In the genomic region with DNA sequence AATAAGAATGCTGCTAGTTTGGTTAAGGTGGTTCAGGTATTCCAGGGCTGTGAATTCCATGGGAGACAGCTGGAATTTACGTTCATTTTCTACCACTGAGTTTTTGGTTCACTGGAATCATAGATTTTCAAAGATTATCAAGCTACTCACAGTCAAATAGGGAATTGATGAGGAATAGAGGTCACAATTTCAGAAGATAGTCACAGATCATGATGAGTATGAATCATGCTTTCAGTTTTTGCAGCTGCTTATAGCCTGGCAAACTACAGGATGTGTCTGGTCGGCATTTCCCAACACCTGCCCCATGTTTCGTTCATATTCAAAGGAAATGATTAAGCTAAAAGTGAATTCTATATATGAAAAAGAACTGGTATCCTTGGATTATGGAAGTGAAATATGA, we compare ENCODE assay signal across 8 cellular contexts. TPM values are rescaled to one million over a fixed set of nuclear protein-coding genes. Genes with fewer than 3 reads are reported as not detected.
A peak's percentile ranks its signal among the peaks of the same experiment; 100 is the strongest.
DNase-seq lines count a peak whose midpoint lies in the region; ATAC-seq, FAIRE-seq and TF ChIP-seq lines count a peak whose summit lies in the region.

No MANE protein-coding gene starts in this region.

- H3K23ac ChIP-seq in IMR-90 (ENCODE audit: low read depth, low read length), result no peak overlapping the region

- TF ChIP-seq EP300 in sigmoid colon (IDR thresholded peaks at IDR 0.05), result no peak

- H4K91ac ChIP-seq in IMR-90 (ENCODE audit: insufficient read depth, low read depth, low read length), result no peak overlapping the region

- ATAC-seq in GM21576 (IDR thresholded peaks at IDR 0.05; ENCODE audit: unreplicated experiment), result peak; percentile 89
- no peak for ATAC-seq in IMR-90 (ENCODE audit: low read depth)

- H2BK15ac ChIP-seq in IMR-90 (ENCODE audit: low read depth, low read length), result peak overlapping the region; percentile 14; the same call in 1 of the 3 replicates

- no peak overlapping the region for H3K14ac ChIP-seq in IMR-90 (replicated peaks; ENCODE audit: low read depth, low read length)

- DNase-seq in GM12892 (ENCODE audit: insufficient read length) (no peak), IMR-90 (peak; percentile 45), dermis blood vessel endothelial cell (peak; percentile 79), NCI-H187 treated with DMSO at 0.1 percent for 48 hours (lab: John Stamatoyannopoulos, UW) (no peak), retina (no peak), ascending aorta (ENCODE audit: low spot score in 2 of 2) (no peak), sigmoid colon (no peak)

- H2AFZ ChIP-seq in IMR-90 (replicated peaks; ENCODE audit: low read length, poor library complexity), result no peak overlapping the region

- dilution Hi-C loops in IMR-90 (cut with HindIII; ENCODE audit: low sequenced_read_pairs, unreplicated experiment), result no loop called here

- no peak for TF ChIP-seq RAD21 in IMR-90 (IDR thresholded peaks at IDR 0.05; ENCODE audit: low read length)

- H3K79me1 ChIP-seq in IMR-90 (ENCODE audit: low read depth in 1 of 2, low read length in 2 of 2), result peaks cover 0 to 4% of the 10 kb centered on the region in 2 experiments; a peak in 1 of 4 replicates

- H3K27me3 ChIP-seq in IMR-90 (ENCODE audit: control insufficient read depth, insufficient read depth, low read length) (no peaks in the 10 kb centered on the region), ascending aorta (no peaks in the 10 kb centered on the region), sigmoid colon (no peaks in the 10 kb centered on the region)

- H2BK5ac ChIP-seq in IMR-90 (ENCODE audit: low read depth, low read length, poor library complexity, severe bottlenecking), result no peak overlapping the region

- intact Hi-C loops in IMR-90 (cut with micrococcal nuclease), result no loop called here
- intact Hi-C loops in ascending aorta (cut with DNase I), result no loop called here
- intact Hi-C loops in sigmoid colon (cut with DNase I), result no loop called here

- H3K27ac ChIP-seq in IMR-90 (ENCODE audit: insufficient read depth, low read length) (no peak overlapping the region), ascending aorta (no peak overlapping the region), sigmoid colon (no peak overlapping the region)

- no peak overlapping the region for H4K5ac ChIP-seq in IMR-90 (ENCODE audit: low read depth, low read length)

- peaks cover 3% of the 10 kb centered on the region for H3K4me1 ChIP-seq in IMR-90 (ENCODE audit: control insufficient read depth, insufficient read depth, low read length)
- H3K4me1 ChIP-seq in ascending aorta, result no peaks in the 10 kb centered on the region
- peaks cover 0 to 22% (median 19%) of the 10 kb centered on the region in 4 donors for H3K4me1 ChIP-seq in sigmoid colon

- no peak overlapping the region for H3K4ac ChIP-seq in IMR-90 (ENCODE audit: low read depth, low read length)

- no peak overlapping the region for H2AK9ac ChIP-seq in IMR-90 (replicated peaks; ENCODE audit: low read depth, low read length, poor library complexity)

- H3K56ac ChIP-seq in IMR-90 (ENCODE audit: extremely low read depth, insufficient read depth, low read length), result no peak overlapping the region

- H3K9me1 ChIP-seq in IMR-90 (ENCODE audit: insufficient read depth, low read length), result peaks cover 3% of the 10 kb centered on the region

- POLR2A ChIA-PET in IMR-90 (lab: Charles Lee; ENCODE audit: unreplicated experiment), result no interaction called here

- no peaks in the 10 kb centered on the region for H3K9me3 ChIP-seq in IMR-90 (ENCODE audit: control insufficient read depth, insufficient read depth, low read length)
- H3K9me3 ChIP-seq in ascending aorta, result no peaks in the 10 kb centered on the region
- no peaks in the 10 kb centered on the region for H3K9me3 ChIP-seq in sigmoid colon

- H3K4me2 ChIP-seq in IMR-90 (ENCODE audit: low read depth, low read length), result no peak overlapping the region

- no CpG with 5 or more reads among the region's 3 CpGs for WGBS in IMR-90 (ENCODE audit: extremely low coverage in 2 of 2, insufficient read length in 1 of 2), 2 experiments
- WGBS in sigmoid colon, 2 donors, result 66 to 87% methylated on average over 3 of the region's 3 CpGs

- H3K9ac ChIP-seq in IMR-90 (ENCODE audit: low read depth, low read length), result no peak overlapping the region

- H3K36me3 ChIP-seq in IMR-90 (ENCODE audit: control insufficient read depth, insufficient read depth, low read length) (0 out of 2 replicates have a peak, but pooled peaks cover 3% of the 10 kb centered on the region), ascending aorta (no peaks in the 10 kb centered on the region), sigmoid colon (no peaks in the 10 kb centered on the region)

- no peak overlapping the region for H2BK20ac ChIP-seq in IMR-90 (ENCODE audit: low read depth, low read length)

- no peak overlapping the region for H2AK5ac ChIP-seq in IMR-90 (ENCODE audit: low read depth, low read length)

- FAIRE-seq in GM12892 (lab: Jason Lieb, UNC), result peak; percentile 71

- H3K4me3 ChIP-seq in IMR-90 (ENCODE audit: insufficient read depth, low read depth, low read length) (no peak overlapping the region), ascending aorta (no peak overlapping the region), sigmoid colon (no peak overlapping the region)

- no peak overlapping the region for H3K18ac ChIP-seq in IMR-90 (ENCODE audit: low read depth, low read length)

- H4K20me1 ChIP-seq in IMR-90 (ENCODE audit: insufficient read depth, low read length), result no peaks in the 10 kb centered on the region

- H2BK120ac ChIP-seq in IMR-90 (ENCODE audit: low read depth, low read length), result no peak overlapping the region

- H4K8ac ChIP-seq in IMR-90 (ENCODE audit: low read depth in 2 of 2, low read length in 2 of 2), result no peak overlapping the region

- no peak for TF ChIP-seq CTCF in IMR-90 (conservative IDR thresholded peaks at IDR 0.05; ENCODE audit: low read depth, low read length)
- TF ChIP-seq CTCF in ascending aorta (IDR thresholded peaks at IDR 0.05), result no peak
- no peak for TF ChIP-seq CTCF in sigmoid colon (IDR thresholded peaks at IDR 0.05)

- BruUV-seq in IMR-90 (replicated peaks; lab: Mats Ljungman, UMichigan), result no TSS peak

- CTCF ChIA-PET in IMR-90 (lab: Yijun Ruan, JAX), result interaction anchor here (1.0 kb wide), 1 partner anchor 42 kb away, joined by 4 read pairs; no protein-coding TSS in a partner anchor

- in situ Hi-C loops in IMR-90 (cut with MboI; ENCODE audit: low sequenced_read_pairs), result no loop called here

- TF ChIP-seq POLR2A in GM12892 (IDR thresholded peaks at IDR 0.05; ENCODE audit: low read depth, low read length), result no peak
- no peak for TF ChIP-seq POLR2A in IMR-90 (IDR thresholded peaks at IDR 0.05; ENCODE audit: low read depth, low read length)
- no peak for TF ChIP-seq POLR2A in sigmoid colon (IDR thresholded peaks at IDR 0.05)

TF ChIP-seq in IMR-90, 13 proteins besides CTCF, POLR2A, EP300 and RAD21:
- TF ChIP-seq MAFK (IDR thresholded peaks at IDR 0.05; ENCODE audit: low read depth, low read length), result peak; percentile 38; the same call in 1 of the 2 replicates
- TF ChIP-seq USF2 (IDR thresholded peaks at IDR 0.05; ENCODE audit: low read depth, low read length), result no peak
- no peak for TF ChIP-seq SMC3 (IDR thresholded peaks at IDR 0.05; ENCODE audit: low read depth, low read length)
- TF ChIP-seq MAZ (IDR thresholded peaks at IDR 0.05; ENCODE audit: borderline replicate concordance, low read depth, low read length), result no peak
- TF ChIP-seq CHD1 (IDR thresholded peaks at IDR 0.05; ENCODE audit: low read depth, low read length), result no peak
- TF ChIP-seq CEBPB (IDR thresholded peaks at IDR 0.05; ENCODE audit: low read depth, low read length), result no peak
- TF ChIP-seq RFX5 (IDR thresholded peaks at IDR 0.05; ENCODE audit: low read depth, low read length), result no peak
TF ChIP-seq in IMR-90: peak in this region for 1.

RNA-seq across cellular contexts. Expression of gene BCKDHB, which starts 58.7 kb away (rescaled TPM):
- polyA plus RNA-seq in GM12892 (2012; ENCODE audit: missing spikeins), result 27.7 TPM
- total RNA-seq in IMR-90 (2012; rRNA removed) (11.8 and 16.4 TPM in 2 replicates), dermis blood vessel endothelial cell (10.9 and 15.0 TPM in 2 replicates), ascending aorta (14.3 TPM), sigmoid colon (10 to 100 TPM; 15.1 to 20.4 (median 18.6) TPM)
- polyA plus RNA-seq in IMR-90 (2012; rRNA removed) (8.9 and 11.2 TPM in 2 replicates), sigmoid colon (10 to 100 TPM; 15.4 to 43.2 (median 41.4) TPM)
- polyA plus RNA-seq in IMR-90 (2012; cell fraction: cytosol; rRNA removed), result 7.9 and 17.1 TPM in 2 replicates
- 3.0 and 7.8 TPM in 2 replicates for polyA plus RNA-seq in IMR-90 (2012; cell fraction: nucleus; rRNA removed; ENCODE audit: low replicate concordance)

Comparison
In these comparisons a context has a peak if more than half of its experiments do, and no peak if none do; other contexts are left out.
1. DNase-seq: peak in IMR-90 (single experiment) and dermis blood vessel endothelial cell (single experiment); none in GM12892 (single experiment), NCI-H187 treated with DMSO at 0.1 percent for 48 hours (single experiment), retina (single experiment), ascending aorta (0 of 2) and sigmoid colon (single experiment).